Comparison of ENCODE assay signal across 19 cellular contexts in the genomic region with DNA sequence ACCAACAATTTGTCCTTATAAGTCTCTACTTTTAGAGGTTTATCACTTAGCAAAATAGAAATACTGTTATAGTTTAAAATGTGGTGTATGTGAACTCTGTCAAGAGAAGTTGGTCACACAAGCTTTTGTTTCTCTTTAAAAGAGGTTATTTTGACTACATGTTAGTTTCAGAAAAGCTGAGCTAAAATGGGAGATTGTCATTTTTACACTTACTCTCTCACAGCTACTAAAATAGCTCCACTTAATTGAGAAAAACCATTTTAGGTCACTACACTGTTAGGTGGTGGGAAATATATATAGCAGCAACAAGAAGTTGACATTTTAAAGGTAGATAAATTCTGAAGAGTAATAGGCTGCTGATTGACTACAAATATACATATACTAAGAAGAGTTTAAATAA.
DNase-seq lines count a peak whose midpoint lies in the region; ATAC-seq, FAIRE-seq and TF ChIP-seq lines count a peak whose summit lies in the region.
"Had no signal": no experiment of that assay in that cellular context is flagged by ENCODE, and none has a peak within 500 bp of the region (broad histone marks: within the 10 kb centered on the region; RNA-seq: fewer than 3 reads in every experiment).

No MANE protein-coding gene starts in this region.

- H3K4me1 ChIP-seq in left ventricle myocardium inferior = peaks cover 13% of the 10 kb centered on the region
- H3K4me1 ChIP-seq: SJCRH30 had no signal

- peak overlapping the region; percentile 17 for H3K27ac ChIP-seq in left ventricle myocardium inferior (replicated peaks)
- H3K27ac ChIP-seq: 22Rv1, HL-60, SJCRH30 had no signal

- H3K9me3 ChIP-seq in left ventricle myocardium inferior (replicated peaks) = no peaks in the 10 kb centered on the region
- H3K9me3 ChIP-seq: SJCRH30 had no signal

- H3K36me3 ChIP-seq in left ventricle myocardium inferior = no peaks in the 10 kb centered on the region
- H3K36me3 ChIP-seq: SJCRH30 had no signal

- no peak for TF ChIP-seq CTCF in left ventricle myocardium inferior (IDR thresholded peaks at IDR 0.05; ENCODE audit: borderline replicate concordance)

- ATAC-seq in GM21619 (IDR thresholded peaks at IDR 0.05; ENCODE audit: unreplicated experiment) (peak; percentile 62), HG03378 (IDR thresholded peaks at IDR 0.05; ENCODE audit: unreplicated experiment) (peak; percentile 58), HG03520 (IDR thresholded peaks at IDR 0.05; ENCODE audit: unreplicated experiment) (no peak)

- intact Hi-C loops in left ventricle myocardium inferior (cut with micrococcal nuclease) (no loop called here), cardiac septum (cut with DNase I) (no loop called here)

- no peak for FAIRE-seq in HTR-8/SVneo (lab: Jason Lieb, UNC)
- FAIRE-seq: GM18507 had no signal

- DNase-seq in left ventricle myocardium inferior = no peak
- no peak for DNase-seq in cardiac septum (ENCODE audit: low spot score)
- no peak for DNase-seq in NCI-H2081 (lab: John Stamatoyannopoulos, UW)
- DNase-seq in HTR-8/SVneo (ENCODE audit: insufficient read length, low spot score) = no peak
- no peak for DNase-seq in activated gamma-delta T cell (lab: John Stamatoyannopoulos, UW)
- DNase-seq: CD4-positive, CD25-positive, alpha-beta regulatory T cell; EL; H9; NCI-H1105 treated with DMSO at 0.1 percent for 48 hours; NCI-H187; NCI-H446 treated with DMSO at 0.1 percent for 48 hours; SJCRH30; SW 1271 had no signal

- no peaks in the 10 kb centered on the region for H3K27me3 ChIP-seq in left ventricle myocardium inferior (ENCODE audit: low read depth)
- H3K27me3 ChIP-seq: SJCRH30 had no signal

- H3K4me3 ChIP-seq in left ventricle myocardium inferior = no peak overlapping the region
- H3K4me3 ChIP-seq: SJCRH30 had no signal
